ENCODE assay signal across 6 cellular contexts in the genomic region with DNA sequence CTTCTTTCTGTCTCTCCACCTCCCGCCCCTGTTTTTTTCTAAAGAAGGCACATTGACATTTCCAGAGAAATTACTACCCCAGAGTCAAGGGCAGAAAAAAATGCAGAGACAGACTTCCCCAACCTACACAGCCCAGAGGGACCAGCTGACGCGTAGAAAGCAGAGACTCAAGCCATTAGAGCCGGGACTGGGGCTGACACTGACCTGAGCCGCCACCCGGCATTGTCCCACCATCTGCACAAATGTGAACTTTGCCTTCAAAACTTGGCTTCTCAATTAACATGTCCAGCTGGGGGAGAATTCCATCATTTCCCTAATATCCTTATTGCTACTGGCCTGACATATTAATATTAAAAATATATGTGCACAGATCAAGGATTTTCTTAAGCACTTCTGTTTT.
"Had no signal": no experiment of that assay in that cellular context is flagged by ENCODE, and none has a peak within 500 bp of the region (broad histone marks: within the 10 kb centered on the region; RNA-seq: fewer than 3 reads in every experiment).

No MANE protein-coding gene starts in this region.

- DNase-seq: H9, HCEC 1CT, IMR-90, KG1 had no signal

- H3K4me3 ChIP-seq: GM23338, K562 had no signal

- ATAC-seq: GM23338, K562 had no signal
